In the genomic region with DNA sequence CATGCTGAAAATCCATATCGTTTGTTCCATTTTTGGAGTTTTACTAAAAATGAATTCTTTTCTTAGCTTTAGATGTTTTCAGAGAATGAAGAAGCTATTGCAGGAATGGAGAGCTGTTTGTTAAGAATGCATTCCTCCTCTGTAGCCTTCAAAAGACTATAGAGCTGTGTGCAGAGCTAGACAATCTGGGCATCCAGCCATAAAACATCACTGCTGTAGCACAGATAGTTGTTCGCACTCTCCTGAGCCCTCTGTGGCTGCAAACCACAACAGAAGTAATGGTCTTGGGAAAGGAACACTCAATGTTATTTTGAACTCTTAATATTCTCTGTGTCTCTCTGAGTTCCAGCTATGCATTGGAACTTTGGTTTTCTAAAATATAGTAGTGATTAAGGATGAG, we compare ENCODE assay signal across 9 cellular contexts. TPM values are rescaled to one million over a fixed set of nuclear protein-coding genes. Genes with fewer than 3 reads are reported as not detected.
DNase-seq lines count a peak whose midpoint lies in the region; ATAC-seq and TF ChIP-seq lines count a peak whose summit lies in the region.
"Had no signal": no experiment of that assay in that cellular context is flagged by ENCODE, and none has a peak within 500 bp of the region (broad histone marks: within the 10 kb centered on the region; RNA-seq: fewer than 3 reads in every experiment).

No MANE protein-coding gene starts in this region.

- peak overlapping the region; percentile 2 for H3K27ac ChIP-seq in angular gyrus (ENCODE audit: low read depth, low read length)
- H3K27ac ChIP-seq: neutrophil had no signal

- DNase-seq in NOMO-1 treated with DMSO at 0.1 percent for 48 hours (lab: John Stamatoyannopoulos, UW; ENCODE audit: unreplicated experiment), result peak; percentile 6
- no peak for DNase-seq in NOMO-1 treated with dmso at 0.1 percent for 144 hours (lab: John Stamatoyannopoulos, UW; ENCODE audit: unreplicated experiment)
- peak; percentile 20 for DNase-seq in NCI-H510A treated with DMSO at 0.1 percent for 48 hours (lab: John Stamatoyannopoulos, UW)
- peak; percentile 75 for DNase-seq in kidney glomerular epithelial cell (lab: John Stamatoyannopoulos, UW)
- no peak for DNase-seq in omental fat pad (ENCODE audit: low spot score)
- DNase-seq in HuH-7 (ENCODE audit: low spot score), result no peak

- no peak for TF ChIP-seq CTCF in omental fat pad (IDR thresholded peaks at IDR 0.05)

- ATAC-seq in HG02981 (IDR thresholded peaks at IDR 0.05; ENCODE audit: unreplicated experiment) (no peak), omental fat pad (ENCODE audit: low FRiP score) (no peak)

RNA-seq across cellular contexts. Expression of a gene that starts 4.9 kb away (rescaled TPM):
- 10 to 100 TPM in 2 of 4 donors, 1 to 10 TPM in 2; 6.4 to 20.5 (median 10.5) TPM for total RNA-seq in omental fat pad

Comparison
In these comparisons a context has a peak if more than half of its experiments do, and no peak if none do; other contexts are left out.
1. DNase-seq: peak in NOMO-1 treated with DMSO at 0.1 percent for 48 hours (single experiment), NCI-H510A treated with DMSO at 0.1 percent for 48 hours (single experiment) and kidney glomerular epithelial cell (single experiment); none in NOMO-1 treated with dmso at 0.1 percent for 144 hours (single experiment), omental fat pad (single experiment) and HuH-7 (single experiment).